Comparison of ENCODE assay signal across 8 cellular contexts in the genomic region with DNA sequence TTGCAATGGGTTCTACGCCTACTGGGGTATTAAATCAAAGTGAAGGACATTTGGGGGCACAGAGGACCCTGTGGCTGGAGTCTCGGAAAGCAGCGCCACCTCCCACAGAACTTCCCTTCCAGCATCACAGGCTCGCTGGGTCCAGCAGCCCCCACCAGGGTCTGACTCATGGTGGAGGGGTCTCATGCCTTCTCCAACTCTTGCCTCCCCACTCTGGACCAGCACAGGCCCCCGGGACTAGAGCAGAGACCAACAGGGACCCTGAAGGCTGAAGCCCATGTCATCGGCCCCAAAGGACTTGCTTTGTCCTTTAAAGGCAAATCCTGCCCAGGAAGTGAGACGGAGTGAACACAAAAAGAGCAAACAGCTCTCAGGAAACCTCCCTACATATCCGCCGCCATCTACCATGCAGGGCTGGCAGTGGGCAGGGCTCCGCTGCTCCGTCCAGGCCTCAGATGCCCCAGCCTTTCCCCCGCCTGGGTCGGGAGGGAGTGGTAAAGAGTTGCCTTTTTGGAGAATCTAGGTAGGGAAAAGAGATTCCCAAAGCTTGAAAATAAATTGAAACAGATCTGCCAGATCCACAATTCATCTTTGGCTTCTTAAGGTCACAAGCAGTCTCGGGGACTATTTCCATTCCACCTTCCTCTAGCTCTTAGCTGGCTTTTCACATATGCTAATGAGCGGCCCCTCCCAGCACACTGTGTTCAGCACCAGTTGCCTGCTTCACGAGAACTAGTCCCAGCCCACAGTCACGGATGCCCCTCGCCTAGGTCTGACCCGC. TPM values are rescaled to one million over a fixed set of nuclear protein-coding genes. Genes with fewer than 3 reads are reported as not detected.
DNase-seq lines count a peak whose midpoint lies in the region; ATAC-seq and TF ChIP-seq lines count a peak whose summit lies in the region.

No MANE protein-coding gene starts in this region.

- TF ChIP-seq CTCF in left lung (IDR thresholded peaks at IDR 0.05) = no peak
- TF ChIP-seq CTCF in transverse colon (IDR thresholded peaks at IDR 0.05) = no peak

- H3K27me3 ChIP-seq in left lung (peaks cover 11 to 69% of the 10 kb centered on the region in 2 donors), transverse colon (no peaks in the 10 kb centered on the region)

- H3K4me3 ChIP-seq in left lung (peak overlapping the region in 1 of 2 donors; percentile 49), transverse colon (peak overlapping the region in 3 of 4 donors; percentile 58 to 77 (median 65))

- intact Hi-C loops in left lung (cut with DNase I) (no loop called here), transverse colon (cut with DNase I; ENCODE audit: low total_unique reads) (loop anchor here (10.0 kb wide), 1 partner anchor 1335 kb away; a partner anchor contains a TSS)

- H3K9me3 ChIP-seq in left lung (no peaks in the 10 kb centered on the region), transverse colon (no peaks in the 10 kb centered on the region)

- no peaks in the 10 kb centered on the region for H3K36me3 ChIP-seq in left lung
- H3K36me3 ChIP-seq in transverse colon = no peaks in the 10 kb centered on the region

- in situ Hi-C loops in transverse colon (cut with MboI; ENCODE audit: low pct_ligation_motif_present in 1 of 4, low pct_unique_long_range_greater_than_20kb in 1 of 4, low sequenced_read_pairs in 3 of 4) = no loop called here

- H3K27ac ChIP-seq in angular gyrus (ENCODE audit: low read depth, low read length) (peak overlapping the region; percentile 37), left lung (peak overlapping the region; percentile 78 to 93), transverse colon (peak overlapping the region; percentile 92 to 96 (median 95))

- H3K4me1 ChIP-seq in left lung (peaks cover 18 to 35% of the 10 kb centered on the region in 2 donors), transverse colon (peaks cover 18 to 72% (median 53%) of the 10 kb centered on the region in 4 donors)

- peak; percentile 48 for ATAC-seq in left lung
- ATAC-seq in HG03025 (IDR thresholded peaks at IDR 0.05; ENCODE audit: low FRiP score, unreplicated experiment) = no peak

- peak in 2 of 3 experiments; percentile 51 to 87 for DNase-seq in NCI-H1417 (lab: John Stamatoyannopoulos, UW)
- DNase-seq in NCI-H1417 treated with DMSO at 0.1 percent for 48 hours (lab: John Stamatoyannopoulos, UW) = no peak
- peak in 1 of 2 donors; percentile 65 for DNase-seq in left lung
- peak; percentile 67 for DNase-seq in transverse colon
- no peak for DNase-seq in globus pallidus (ENCODE audit: low spot score)
- no peak for DNase-seq in superior temporal gyrus (ENCODE audit: extremely low spot score)

- no peak for TF ChIP-seq POLR2A in transverse colon (IDR thresholded peaks at IDR 0.05)

- WGBS in transverse colon (ENCODE audit: low coverage in 1 of 2), 2 donors = 69 to 100% methylated on average over 1 to 19 of the region's 19 CpGs

- no peak for TF ChIP-seq EP300 in transverse colon (IDR thresholded peaks at IDR 0.05; ENCODE audit: low read depth)

RNA-seq across cellular contexts. Expression of a gene that starts 2.1 kb away (rescaled TPM):
- total RNA-seq in left lung = 100 to 1,000 TPM in 1 of 2 donors, 10 to 100 TPM in 1; 47.8 to 107 TPM
- 100 to 1,000 TPM in 3 of 4 donors, 10 to 100 TPM in 1; 62.5 to 263 (median 174) TPM for total RNA-seq in transverse colon

RNA-seq across cellular contexts. Expression of a gene that starts 36.6 kb away (rescaled TPM):
- total RNA-seq in left lung = 10 to 100 TPM in 1 of 2 donors, 1 to 10 TPM in 1; 9.1 to 35.5 TPM
- 1 to 10 TPM in 2 of 4 donors, not detected in 2; 3.1 to 5.1 TPM for total RNA-seq in transverse colon

Comparison
In these comparisons a context has a peak if more than half of its experiments do, and no peak if none do; other contexts are left out.
1. DNase-seq: peak in NCI-H1417 (2 of 3) and transverse colon (single experiment); none in NCI-H1417 treated with DMSO at 0.1 percent for 48 hours (single experiment), globus pallidus (single experiment) and superior temporal gyrus (single experiment).
2. H3K27ac ChIP-seq: peak in every context shown above with its lines; median percentile 95 in transverse colon; 86 in left lung; 37 in angular gyrus.